In the genomic region with DNA sequence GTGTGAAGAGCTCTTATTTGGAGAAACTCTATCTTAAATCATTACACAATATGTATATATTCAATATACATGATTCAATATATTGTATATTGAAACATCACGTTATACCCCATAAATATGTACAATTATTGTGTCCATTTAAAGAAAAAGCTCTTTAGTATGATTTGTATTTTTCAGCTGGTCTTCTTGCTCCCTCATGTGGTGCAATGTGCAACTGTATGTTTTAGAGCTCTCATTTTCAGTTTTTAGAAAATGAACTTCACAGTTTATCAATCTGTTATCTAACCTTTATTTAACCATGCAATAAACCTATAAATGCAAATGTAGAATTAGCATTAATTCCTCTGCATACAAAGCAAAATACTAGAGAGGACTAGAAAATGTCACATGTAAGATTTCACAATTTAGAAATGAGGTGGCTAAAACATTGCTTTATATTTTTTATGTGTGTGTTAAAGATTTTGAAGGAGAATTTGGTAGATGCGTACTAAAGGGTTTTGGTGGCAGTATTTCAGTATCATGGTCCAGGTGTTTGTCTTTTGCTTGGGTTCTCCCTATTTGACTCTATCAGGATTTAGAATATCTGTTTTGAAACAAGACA, we compare ENCODE assay signal across 8 cellular contexts.
DNase-seq lines count a peak whose midpoint lies in the region; ATAC-seq, FAIRE-seq and TF ChIP-seq lines count a peak whose summit lies in the region.

No MANE protein-coding gene starts in this region.

- no peak overlapping the region for H3K27ac Mint-ChIP-seq in activated T-helper 17 cell treated with anti-CD3 and anti-CD28 coated beads, Interleukin-2, amount 50 U/mL, for 72 hours

- no peaks in the 10 kb centered on the region for H3F3A ChIP-seq in SU-DHL-6 (ENCODE audit: insufficient read depth)

- H3K9ac ChIP-seq in SU-DHL-6 (ENCODE audit: low read length), result no peak overlapping the region

- DNase-seq in AG10803 (ENCODE audit: low read depth) (peak; percentile 26), NCI-H187 treated with DMSO at 0.1 percent for 48 hours (lab: John Stamatoyannopoulos, UW) (no peak), COR-L47 (lab: John Stamatoyannopoulos, UW) (no peak), GOT3 (lab: John Stamatoyannopoulos, UW) (no peak)

- H3K36me3 Mint-ChIP-seq in activated T-helper 17 cell treated with anti-CD3 and anti-CD28 coated beads, Interleukin-2, amount 50 U/mL, for 72 hours (ENCODE audit: low read depth), result no peaks in the 10 kb centered on the region

- no peaks in the 10 kb centered on the region for H3K9me3 ChIP-seq in SU-DHL-6 (ENCODE audit: insufficient read depth, low read length)

- no peaks in the 10 kb centered on the region for H4K20me1 ChIP-seq in SU-DHL-6 (ENCODE audit: low read depth, low read length)

- no peaks in the 10 kb centered on the region for H3K27me3 ChIP-seq in SU-DHL-6 (ENCODE audit: low read length)

- peak; percentile 51 for ATAC-seq in GM19455 (IDR thresholded peaks at IDR 0.05; ENCODE audit: unreplicated experiment)
- ATAC-seq in activated T-helper 17 cell treated with anti-CD3 and anti-CD28 coated beads, Interleukin-2, amount 50 U/mL, for 72 hours (replicated peaks), result no peak

- no peak overlapping the region for H2AFZ ChIP-seq in SU-DHL-6 (ENCODE audit: low read depth, low read length, severe bottlenecking)

- TF ChIP-seq CTCF in AG10803 (conservative IDR thresholded peaks at IDR 0.05; ENCODE audit: low read length), result peak; percentile 84
- peak; percentile 21 for TF ChIP-seq CTCF in SU-DHL-6 (IDR thresholded peaks at IDR 0.05; ENCODE audit: insufficient read depth, low read length, poor library complexity, severe bottlenecking)

- H3K9me3 Mint-ChIP-seq in activated T-helper 17 cell treated with anti-CD3 and anti-CD28 coated beads, Interleukin-2, amount 50 U/mL, for 72 hours, result no peaks in the 10 kb centered on the region

- no peaks in the 10 kb centered on the region for H3K4me1 Mint-ChIP-seq in activated T-helper 17 cell treated with anti-CD3 and anti-CD28 coated beads, Interleukin-2, amount 50 U/mL, for 72 hours

- H3K36me3 ChIP-seq in SU-DHL-6 (ENCODE audit: low read length), result no peaks in the 10 kb centered on the region

- H3K4me3 ChIP-seq in AG10803 (ENCODE audit: low read length) (no peak overlapping the region), SU-DHL-6 (ENCODE audit: insufficient read depth, low read length, poor library complexity, severe bottlenecking) (no peak overlapping the region)

- no peak overlapping the region for H3K4me3 Mint-ChIP-seq in activated T-helper 17 cell treated with anti-CD3 and anti-CD28 coated beads, Interleukin-2, amount 50 U/mL, for 72 hours

- H3K79me2 ChIP-seq in SU-DHL-6 (ENCODE audit: insufficient read depth, low read length), result no peaks in the 10 kb centered on the region

- no peak overlapping the region for H3K4me2 ChIP-seq in SU-DHL-6 (ENCODE audit: low read depth, low read length, poor library complexity, severe bottlenecking)

- no peak overlapping the region for H3K27ac ChIP-seq in SU-DHL-6 (ENCODE audit: low read depth, low read length)

- H3K27me3 Mint-ChIP-seq in activated T-helper 17 cell treated with anti-CD3 and anti-CD28 coated beads, Interleukin-2, amount 50 U/mL, for 72 hours, result peaks cover 3% of the 10 kb centered on the region

- no peaks in the 10 kb centered on the region for H3K9me2 ChIP-seq in SU-DHL-6 (replicated peaks; ENCODE audit: insufficient read depth, low read length)

- FAIRE-seq in islet of Langerhans (lab: Jason Lieb, UNC), result peak; percentile 53
